ENCODE assay signal across 1 cellular context in genomic region chr16:56316545-56316944, GRCh38.
TF ChIP-seq lines count a peak whose summit lies in the region.

No MANE protein-coding gene starts in this region.

TF ChIP-seq in K562, 482 proteins besides CTCF, POLR2A, EP300 and RAD21 (continued from another document):
- TF ChIP-seq VEZF1 (CRISPR knock-in tag; IDR thresholded peaks at IDR 0.05) (no peak), ATF3 (IDR thresholded peaks at IDR 0.05) (no peak), ATF3 (CRISPR knock-in tag; conservative IDR thresholded peaks at IDR 0.05) (no peak), ZC3H4 (CRISPR knock-in tag; IDR thresholded peaks at IDR 0.05; ENCODE audit: borderline replicate concordance) (no peak), ZKSCAN8 (CRISPR knock-in tag; IDR thresholded peaks at IDR 0.05) (no peak), MAX (CRISPR knock-in tag; IDR thresholded peaks at IDR 0.05) (no peak), BRCA1 (IDR thresholded peaks at IDR 0.05) (no peak), BRCA1 (CRISPR knock-in tag; IDR thresholded peaks at IDR 0.05) (no peak), ZNF347 (CRISPR knock-in tag; IDR thresholded peaks at IDR 0.05; ENCODE audit: low read depth) (no peak), SRF (CRISPR knock-in tag; IDR thresholded peaks at IDR 0.05) (no peak)
